1 cellular context compared by ENCODE assay signal in genomic region chr1:204254031-204254661, GRCh38.
TF ChIP-seq lines count a peak whose summit lies in the region.

No MANE protein-coding gene starts in this region.

TF ChIP-seq in HepG2, 621 proteins besides CTCF, POLR2A, EP300 and RAD21 (continued from another document and continues in another):
- TF ChIP-seq GATAD2A (CRISPR knock-in tag; IDR thresholded peaks at IDR 0.05) (peak; percentile 95), ZNF710 (CRISPR knock-in tag; IDR thresholded peaks at IDR 0.05; ENCODE audit: borderline replicate concordance) (peak; percentile 64; the same call in 1 of the 2 replicates), SMAD3 (CRISPR knock-in tag; IDR thresholded peaks at IDR 0.05) (peak; percentile 41; the same call in 1 of the 2 replicates), ZBTB46 (CRISPR knock-in tag; IDR thresholded peaks at IDR 0.05; ENCODE audit: borderline replicate concordance) (no peak), ATF1 (CRISPR knock-in tag; IDR thresholded peaks at IDR 0.05) (0 out of 2 replicates have a peak, but pooled peaks have one; percentile 41), CSRNP1 (CRISPR knock-in tag; IDR thresholded peaks at IDR 0.05) (peak; percentile 43; the same call in 1 of the 2 replicates), CERS6 (CRISPR knock-in tag; IDR thresholded peaks at IDR 0.05) (no peak), HOMEZ (CRISPR knock-in tag; IDR thresholded peaks at IDR 0.05; ENCODE audit: low read depth) (peak; percentile 85), ZNF607 (CRISPR knock-in tag; IDR thresholded peaks at IDR 0.05; ENCODE audit: borderline replicate concordance) (peak; percentile 83), RARG (CRISPR knock-in tag; IDR thresholded peaks at IDR 0.05; ENCODE audit: low read depth) (no peak), GATAD1 (CRISPR knock-in tag; IDR thresholded peaks at IDR 0.05) (peak; percentile 62; the same call in 1 of the 2 replicates), KDM2A (CRISPR knock-in tag; IDR thresholded peaks at IDR 0.05; ENCODE audit: borderline replicate concordance, low read depth) (peak; percentile 58; the same call in 1 of the 2 replicates), SKI (IDR thresholded peaks at IDR 0.05; ENCODE audit: partially characterized antibody) (peak; percentile 57), ZNF121 (CRISPR knock-in tag; IDR thresholded peaks at IDR 0.05) (peak; percentile 54; the same call in 1 of the 2 replicates), CC2D1A (CRISPR knock-in tag; IDR thresholded peaks at IDR 0.05) (no peak), ELF1 (CRISPR knock-in tag; IDR thresholded peaks at IDR 0.05) (peak; percentile 79), SNAPC5 (CRISPR knock-in tag; IDR thresholded peaks at IDR 0.05; ENCODE audit: borderline replicate concordance) (no peak), TRIM24 (CRISPR knock-in tag; IDR thresholded peaks at IDR 0.05) (0 out of 2 replicates have a peak, but pooled peaks have one; percentile 28), SOX5 (CRISPR knock-in tag; IDR thresholded peaks at IDR 0.05; ENCODE audit: borderline replicate concordance) (peak; percentile 83), ZNF510 (CRISPR knock-in tag; IDR thresholded peaks at IDR 0.05; ENCODE audit: low read depth) (no peak), ZNF687 (CRISPR knock-in tag; IDR thresholded peaks at IDR 0.05) (peak; percentile 94), ZNF572 (CRISPR knock-in tag; IDR thresholded peaks at IDR 0.05) (no peak), PPARG (CRISPR knock-in tag; conservative IDR thresholded peaks at IDR 0.05) (peak; percentile 42), MYPOP (CRISPR knock-in tag; IDR thresholded peaks at IDR 0.05) (peak; percentile 81; the same call in 1 of the 2 replicates), USF2 (IDR thresholded peaks at IDR 0.05; ENCODE audit: low read depth, low read length) (peak; percentile 82), USF2 (CRISPR knock-in tag; IDR thresholded peaks at IDR 0.05; ENCODE audit: borderline replicate concordance) (peak; percentile 91; the same call in 1 of the 2 replicates), ZBTB43 (CRISPR knock-in tag; conservative IDR thresholded peaks at IDR 0.05) (0 out of 2 replicates have a peak, but pooled peaks have one; percentile 31), KDM5B (CRISPR knock-in tag; IDR thresholded peaks at IDR 0.05; ENCODE audit: borderline replicate concordance) (peak; percentile 74; the same call in 1 of the 2 replicates), ZNF430 (CRISPR knock-in tag; IDR thresholded peaks at IDR 0.05) (peak; percentile 91; the same call in 1 of the 2 replicates), ETV5 (CRISPR knock-in tag; IDR thresholded peaks at IDR 0.05; ENCODE audit: borderline replicate concordance) (peak; percentile 48; the same call in 1 of the 2 replicates), ARID4A (CRISPR knock-in tag; IDR thresholded peaks at IDR 0.05; ENCODE audit: borderline replicate concordance) (peak; percentile 75; the same call in 1 of the 2 replicates)
